In the genomic region with DNA sequence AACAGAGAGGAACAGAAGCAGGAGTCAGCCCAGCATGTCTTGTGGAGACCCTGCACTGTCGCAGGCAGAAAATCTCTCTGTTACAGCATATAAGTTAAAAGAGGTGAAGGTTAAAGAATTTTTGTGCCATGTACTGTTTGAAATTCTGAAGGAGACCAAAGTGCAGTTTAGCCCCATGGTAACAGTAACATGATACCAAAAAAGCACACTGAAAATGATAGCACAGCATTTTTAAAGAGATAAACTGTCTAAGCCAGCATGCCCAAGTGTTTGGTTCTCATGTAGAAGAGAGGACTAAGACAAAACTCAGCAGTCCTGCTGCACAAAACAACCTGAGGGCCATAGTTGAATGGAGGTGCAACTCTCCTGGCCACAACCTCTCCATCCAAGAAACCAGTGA, we compare ENCODE assay signal across 1 cellular context.
TF ChIP-seq lines count a peak whose summit lies in the region.

No MANE protein-coding gene starts in this region.

TF ChIP-seq in HepG2, 621 proteins besides CTCF, POLR2A, EP300 and RAD21 (continued from another document):
- no peak for TF ChIP-seq BCLAF1 (IDR thresholded peaks at IDR 0.05)
- no peak for TF ChIP-seq HDAC1 (CRISPR knock-in tag; IDR thresholded peaks at IDR 0.05)
- no peak for TF ChIP-seq ZNF10 (CRISPR knock-in tag; IDR thresholded peaks at IDR 0.05; ENCODE audit: borderline replicate concordance, low read depth)
- no peak for TF ChIP-seq ZNF703 (CRISPR knock-in tag; IDR thresholded peaks at IDR 0.05; ENCODE audit: borderline replicate concordance)
- TF ChIP-seq ZBTB26 (CRISPR knock-in tag; IDR thresholded peaks at IDR 0.05; ENCODE audit: borderline replicate concordance): no peak
- TF ChIP-seq MED13 (CRISPR knock-in tag; IDR thresholded peaks at IDR 0.05): no peak
- TF ChIP-seq REPIN1 (CRISPR knock-in tag; IDR thresholded peaks at IDR 0.05; ENCODE audit: borderline replicate concordance, low read depth): 0 out of 2 replicates have a peak, but pooled peaks have one; percentile 19
- TF ChIP-seq MBNL3 (CRISPR knock-in tag; conservative IDR thresholded peaks at IDR 0.05): no peak
- TF ChIP-seq, protein P1, sequence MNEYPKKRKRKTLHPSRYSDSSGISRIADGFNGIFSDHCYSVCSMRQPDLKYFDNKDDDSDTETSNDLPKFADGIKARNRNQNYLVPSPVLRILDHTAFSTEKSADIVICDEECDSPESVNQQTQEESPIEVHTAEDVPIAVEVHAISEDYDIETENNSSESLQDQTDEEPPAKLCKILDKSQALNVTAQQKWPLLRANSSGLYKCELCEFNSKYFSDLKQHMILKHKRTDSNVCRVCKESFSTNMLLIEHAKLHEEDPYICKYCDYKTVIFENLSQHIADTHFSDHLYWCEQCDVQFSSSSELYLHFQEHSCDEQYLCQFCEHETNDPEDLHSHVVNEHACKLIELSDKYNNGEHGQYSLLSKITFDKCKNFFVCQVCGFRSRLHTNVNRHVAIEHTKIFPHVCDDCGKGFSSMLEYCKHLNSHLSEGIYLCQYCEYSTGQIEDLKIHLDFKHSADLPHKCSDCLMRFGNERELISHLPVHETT (CRISPR knock-in tag; conservative IDR thresholded peaks at IDR 0.05): no peak
- TF ChIP-seq ZNF891 (CRISPR knock-in tag; IDR thresholded peaks at IDR 0.05): no peak
- TF ChIP-seq IRF2 (CRISPR knock-in tag; IDR thresholded peaks at IDR 0.05): no peak
- TF ChIP-seq, protein P2, sequence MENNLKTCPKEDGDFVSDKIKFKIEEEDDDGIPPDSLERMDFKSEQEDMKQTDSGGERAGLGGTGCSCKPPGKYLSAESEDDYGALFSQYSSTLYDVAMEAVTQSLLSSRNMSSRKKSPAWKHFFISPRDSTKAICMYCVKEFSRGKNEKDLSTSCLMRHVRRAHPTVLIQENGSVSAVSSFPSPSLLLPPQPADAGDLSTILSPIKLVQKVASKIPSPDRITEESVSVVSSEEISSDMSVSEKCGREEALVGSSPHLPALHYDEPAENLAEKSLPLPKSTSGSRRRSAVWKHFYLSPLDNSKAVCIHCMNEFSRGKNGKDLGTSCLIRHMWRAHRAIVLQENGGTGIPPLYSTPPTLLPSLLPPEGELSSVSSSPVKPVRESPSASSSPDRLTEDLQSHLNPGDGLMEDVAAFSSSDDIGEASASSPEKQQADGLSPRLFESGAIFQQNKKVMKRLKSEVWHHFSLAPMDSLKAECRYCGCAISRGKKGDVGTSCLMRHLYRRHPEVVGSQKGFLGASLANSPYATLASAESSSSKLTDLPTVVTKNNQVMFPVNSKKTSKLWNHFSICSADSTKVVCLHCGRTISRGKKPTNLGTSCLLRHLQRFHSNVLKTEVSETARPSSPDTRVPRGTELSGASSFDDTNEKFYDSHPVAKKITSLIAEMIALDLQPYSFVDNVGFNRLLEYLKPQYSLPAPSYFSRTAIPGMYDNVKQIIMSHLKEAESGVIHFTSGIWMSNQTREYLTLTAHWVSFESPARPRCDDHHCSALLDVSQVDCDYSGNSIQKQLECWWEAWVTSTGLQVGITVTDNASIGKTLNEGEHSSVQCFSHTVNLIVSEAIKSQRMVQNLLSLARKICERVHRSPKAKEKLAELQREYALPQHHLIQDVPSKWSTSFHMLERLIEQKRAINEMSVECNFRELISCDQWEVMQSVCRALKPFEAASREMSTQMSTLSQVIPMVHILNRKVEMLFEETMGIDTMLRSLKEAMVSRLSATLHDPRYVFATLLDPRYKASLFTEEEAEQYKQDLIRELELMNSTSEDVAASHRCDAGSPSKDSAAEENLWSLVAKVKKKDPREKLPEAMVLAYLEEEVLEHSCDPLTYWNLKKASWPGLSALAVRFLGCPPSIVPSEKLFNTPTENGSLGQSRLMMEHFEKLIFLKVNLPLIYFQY (CRISPR knock-in tag; IDR thresholded peaks at IDR 0.05; ENCODE audit: borderline replicate concordance): no peak
- TF ChIP-seq ZNF761 (CRISPR knock-in tag; conservative IDR thresholded peaks at IDR 0.05): no peak
- TF ChIP-seq ZNF253 (CRISPR knock-in tag; IDR thresholded peaks at IDR 0.05; ENCODE audit: borderline replicate concordance): no peak
- TF ChIP-seq BCL6 (CRISPR knock-in tag; IDR thresholded peaks at IDR 0.05): no peak
- no peak for TF ChIP-seq MED1 (CRISPR knock-in tag; IDR thresholded peaks at IDR 0.05)
- no peak for TF ChIP-seq KDM2A (CRISPR knock-in tag; IDR thresholded peaks at IDR 0.05; ENCODE audit: borderline replicate concordance, low read depth)
- no peak for TF ChIP-seq IRF1 (CRISPR knock-in tag; IDR thresholded peaks at IDR 0.05; ENCODE audit: low read depth)
- TF ChIP-seq, protein P3, sequence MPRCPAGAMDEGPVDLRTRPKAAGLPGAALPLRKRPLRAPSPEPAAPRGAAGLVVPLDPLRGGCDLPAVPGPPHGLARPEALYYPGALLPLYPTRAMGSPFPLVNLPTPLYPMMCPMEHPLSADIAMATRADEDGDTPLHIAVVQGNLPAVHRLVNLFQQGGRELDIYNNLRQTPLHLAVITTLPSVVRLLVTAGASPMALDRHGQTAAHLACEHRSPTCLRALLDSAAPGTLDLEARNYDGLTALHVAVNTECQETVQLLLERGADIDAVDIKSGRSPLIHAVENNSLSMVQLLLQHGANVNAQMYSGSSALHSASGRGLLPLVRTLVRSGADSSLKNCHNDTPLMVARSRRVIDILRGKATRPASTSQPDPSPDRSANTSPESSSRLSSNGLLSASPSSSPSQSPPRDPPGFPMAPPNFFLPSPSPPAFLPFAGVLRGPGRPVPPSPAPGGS (CRISPR knock-in tag; IDR thresholded peaks at IDR 0.05): no peak
- 0 out of 2 replicates have a peak, but pooled peaks have one; percentile 31 for TF ChIP-seq RFX3 (CRISPR knock-in tag; IDR thresholded peaks at IDR 0.05)
- TF ChIP-seq HNF4A (CRISPR knock-in tag; IDR thresholded peaks at IDR 0.05): peak; percentile 62
- TF ChIP-seq, protein P4, sequence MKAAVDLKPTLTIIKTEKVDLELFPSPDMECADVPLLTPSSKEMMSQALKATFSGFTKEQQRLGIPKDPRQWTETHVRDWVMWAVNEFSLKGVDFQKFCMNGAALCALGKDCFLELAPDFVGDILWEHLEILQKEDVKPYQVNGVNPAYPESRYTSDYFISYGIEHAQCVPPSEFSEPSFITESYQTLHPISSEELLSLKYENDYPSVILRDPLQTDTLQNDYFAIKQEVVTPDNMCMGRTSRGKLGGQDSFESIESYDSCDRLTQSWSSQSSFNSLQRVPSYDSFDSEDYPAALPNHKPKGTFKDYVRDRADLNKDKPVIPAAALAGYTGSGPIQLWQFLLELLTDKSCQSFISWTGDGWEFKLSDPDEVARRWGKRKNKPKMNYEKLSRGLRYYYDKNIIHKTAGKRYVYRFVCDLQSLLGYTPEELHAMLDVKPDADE (CRISPR knock-in tag; IDR thresholded peaks at IDR 0.05): no peak
- no peak for TF ChIP-seq AFF4 (CRISPR knock-in tag; IDR thresholded peaks at IDR 0.05)
- TF ChIP-seq, protein P5, sequence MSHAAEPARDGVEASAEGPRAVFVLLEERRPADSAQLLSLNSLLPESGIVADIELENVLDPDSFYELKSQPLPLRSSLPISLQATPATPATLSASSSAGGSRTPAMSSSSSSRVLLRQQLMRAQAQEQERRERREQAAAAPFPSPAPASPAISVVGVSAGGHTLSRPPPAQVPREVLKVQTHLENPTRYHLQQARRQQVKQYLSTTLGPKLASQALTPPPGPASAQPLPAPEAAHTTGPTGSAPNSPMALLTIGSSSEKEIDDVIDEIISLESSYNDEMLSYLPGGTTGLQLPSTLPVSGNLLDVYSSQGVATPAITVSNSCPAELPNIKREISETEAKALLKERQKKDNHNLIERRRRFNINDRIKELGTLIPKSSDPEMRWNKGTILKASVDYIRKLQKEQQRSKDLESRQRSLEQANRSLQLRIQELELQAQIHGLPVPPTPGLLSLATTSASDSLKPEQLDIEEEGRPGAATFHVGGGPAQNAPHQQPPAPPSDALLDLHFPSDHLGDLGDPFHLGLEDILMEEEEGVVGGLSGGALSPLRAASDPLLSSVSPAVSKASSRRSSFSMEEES (CRISPR knock-in tag; IDR thresholded peaks at IDR 0.05): no peak
- TF ChIP-seq ZNF446 (CRISPR knock-in tag; IDR thresholded peaks at IDR 0.05): no peak
- TF ChIP-seq TCF7 (IDR thresholded peaks at IDR 0.05; ENCODE audit: low read depth): no peak
- TF ChIP-seq KDM3A (CRISPR knock-in tag; IDR thresholded peaks at IDR 0.05; ENCODE audit: low read depth): no peak
- TF ChIP-seq ZNF577 (CRISPR knock-in tag; IDR thresholded peaks at IDR 0.05; ENCODE audit: borderline replicate concordance, low read depth): no peak
- TF ChIP-seq FOXK1 (CRISPR knock-in tag; IDR thresholded peaks at IDR 0.05; ENCODE audit: borderline replicate concordance, low read depth): no peak
